Comparison of ENCODE assay signal across 17 cellular contexts in the genomic region with DNA sequence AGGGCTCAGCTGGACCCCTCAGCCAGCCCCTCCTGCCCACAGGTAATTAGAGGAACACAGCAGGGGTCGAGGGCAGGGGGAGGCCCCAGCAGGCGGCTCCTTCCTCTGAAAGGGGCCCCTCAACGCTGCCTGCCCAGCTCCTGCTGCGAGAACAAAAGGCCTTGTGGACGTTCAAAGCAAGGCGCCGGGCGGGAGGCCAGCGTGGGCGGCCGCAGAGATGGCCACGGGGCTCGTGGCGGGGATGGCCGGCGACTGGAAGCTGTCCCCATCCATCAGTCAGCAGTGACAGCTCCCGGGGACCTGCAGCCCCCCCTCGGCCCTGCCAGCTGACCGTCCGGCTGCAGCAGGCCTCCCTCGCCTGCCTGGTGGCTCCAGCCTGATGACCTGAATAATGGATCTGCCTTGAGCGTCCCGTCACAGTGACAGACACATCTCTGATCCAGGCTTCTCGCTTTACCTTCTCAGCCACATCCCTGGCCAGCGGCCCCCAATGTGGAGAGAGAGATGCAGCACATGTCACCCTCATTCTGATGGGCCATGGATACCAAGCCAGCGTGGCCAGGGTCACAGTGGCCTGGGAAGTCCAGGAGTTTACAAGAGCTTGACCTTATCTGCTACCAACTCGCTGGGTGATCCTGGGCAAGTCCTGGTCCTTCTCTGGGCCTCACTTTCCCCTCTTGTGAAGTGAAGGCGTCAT.
DNase-seq lines count a peak whose midpoint lies in the region; ATAC-seq, FAIRE-seq and TF ChIP-seq lines count a peak whose summit lies in the region.
"Had no signal": no experiment of that assay in that cellular context is flagged by ENCODE, and none has a peak within 500 bp of the region (broad histone marks: within the 10 kb centered on the region; RNA-seq: fewer than 3 reads in every experiment).

No MANE protein-coding gene starts in this region.

- H3K27me3 ChIP-seq in gastrocnemius medialis: no peaks in the 10 kb centered on the region

- no peak for FAIRE-seq in H54 (lab: Jason Lieb, UNC)
- FAIRE-seq: D721Med had no signal

- in situ Hi-C loops in gastrocnemius medialis (cut with MboI; ENCODE audit: low sequenced_read_pairs in 4 of 4): loop anchor here in 2 of 4 donors (10.0 to 25.0 kb wide), 2 partner anchors 143 to 145 kb away; no protein-coding TSS in a partner anchor

- H3K36me3 ChIP-seq in gastrocnemius medialis: no peaks in the 10 kb centered on the region

- peaks cover 50 to 61% of the 10 kb centered on the region in 2 donors for H3K4me1 ChIP-seq in gastrocnemius medialis

- no peak for TF ChIP-seq EP300 in Ishikawa (IDR thresholded peaks at IDR 0.05; ENCODE audit: borderline replicate concordance)

- no peak for TF ChIP-seq CTCF in gastrocnemius medialis (IDR thresholded peaks at IDR 0.05 in 4 of 5, conservative IDR thresholded peaks at IDR 0.05 in 1 of 5)

- ATAC-seq in gastrocnemius medialis: peak; percentile 20 to 39
- no peak for ATAC-seq in GM21447 (IDR thresholded peaks at IDR 0.05; ENCODE audit: unreplicated experiment)
- ATAC-seq in HG02623 (IDR thresholded peaks at IDR 0.05; ENCODE audit: unreplicated experiment): no peak
- ATAC-seq: effector memory CD8-positive, alpha-beta T cell; PC-3 had no signal

- no peak overlapping the region for H3K4me3 ChIP-seq in gastrocnemius medialis
- H3K4me3 ChIP-seq: SK-N-MC had no signal

- no peaks in the 10 kb centered on the region for H3K9me3 ChIP-seq in gastrocnemius medialis

- TF ChIP-seq RAD21 in Ishikawa (IDR thresholded peaks at IDR 0.05; ENCODE audit: low read depth): no peak

- peak; percentile 21 for DNase-seq in cerebellum (ENCODE audit: low spot score)
- DNase-seq in midbrain (lab: John Stamatoyannopoulos, UW): peak; percentile 95
- DNase-seq in gastrocnemius medialis: peak; percentile 59 to 90
- DNase-seq in H54 (ENCODE audit: insufficient read length, low spot score): no peak
- DNase-seq in activated CD4-positive, alpha-beta T cell treated with anti-CD3 and anti-CD28 coated beads, Interleukin-2, amount 50 U/mL, for 4 hours: no peak
- DNase-seq: activated CD4-positive, alpha-beta T cell treated with anti-CD3 and anti-CD28 coated beads, Interleukin-2, amount 10 ng/mL, durations not matched to agents 24 days and 14 days; activated naive CD4-positive, alpha-beta T cell treated with anti-CD3 and anti-CD28 coated beads, Interleukin-2, amount 10 ng/mL, durations not matched to agents 7 days and 5 days; effector memory CD8-positive, alpha-beta T cell; NCI-H1436; NCI-H524; PC-3; stimulated activated CD4-positive, alpha-beta T cell treated with anti-CD3 and anti-CD28 coated beads, Interleukin-15, amount 100 ng/mL, for 24 hours had no signal

- TF ChIP-seq POLR2A in gastrocnemius medialis (IDR thresholded peaks at IDR 0.05) (peak; percentile 45 to 60), H54 (IDR thresholded peaks at IDR 0.05; ENCODE audit: low read depth, low read length) (no peak)

- intact Hi-C loops in gastrocnemius medialis (cut with DNase I; ENCODE audit: low total_unique reads): loop anchor here (10.0 kb wide), 1 partner anchor 223 kb away; no protein-coding TSS in a partner anchor

- H3K27ac ChIP-seq in gastrocnemius medialis: peak overlapping the region; percentile 93 to 98 (median 96)
- H3K27ac ChIP-seq: SK-N-MC had no signal

TF ChIP-seq in Ishikawa, 13 proteins besides CTCF, POLR2A, EP300 and RAD21:
- TF ChIP-seq EGR1 (IDR thresholded peaks at IDR 0.05) (0 out of 2 replicates have a peak, but pooled peaks have one; percentile 15), ZBTB7A (IDR thresholded peaks at IDR 0.05; ENCODE audit: low read depth) (no peak)

Comparison
In these comparisons a context has a peak if more than half of its experiments do, and no peak if none do; other contexts are left out.
1. DNase-seq: peak in cerebellum (single experiment), midbrain (single experiment) and gastrocnemius medialis (2 of 2); none in H54 (single experiment) and activated CD4-positive, alpha-beta T cell treated with anti-CD3 and anti-CD28 coated beads, Interleukin-2, amount 50 U/mL, for 4 hours (0 of 2).
2. ATAC-seq: peak in gastrocnemius medialis (2 of 2); none in GM21447 (single experiment) and HG02623 (single experiment).